Comparison of ENCODE assay signal across 13 cellular contexts in genomic region chr4:168309781-168310180, GRCh38. TPM values are rescaled to one million over a fixed set of nuclear protein-coding genes. Genes with fewer than 3 reads are reported as not detected.
DNase-seq lines count a peak whose midpoint lies in the region; ATAC-seq lines count a peak whose summit lies in the region.
"Had no signal": no experiment of that assay in that cellular context is flagged by ENCODE, and none has a peak within 500 bp of the region (broad histone marks: within the 10 kb centered on the region; RNA-seq: fewer than 3 reads in every experiment).

No MANE protein-coding gene starts in this region.

- H3K14ac ChIP-seq in mesenchymal stem cell (ENCODE audit: low read length in 2 of 2) = no peak overlapping the region

- no peak for ATAC-seq in HG02588 (IDR thresholded peaks at IDR 0.05; ENCODE audit: unreplicated experiment)
- ATAC-seq: activated CD4-positive, alpha-beta T cell treated with anti-CD3 and anti-CD28 coated beads for 36 hours; activated T-cell treated with anti-CD3 and anti-CD28 coated beads, Interleukin-2, amount 50 U/mL, for 4 hours had no signal

- H3K27me3 ChIP-seq in mucosa of rectum (ENCODE audit: control insufficient read depth in 2 of 2, insufficient read depth in 2 of 2, low read length in 2 of 2) (no peaks in the 10 kb centered on the region), mesenchymal stem cell (ENCODE audit: control insufficient read depth in 1 of 2, insufficient read depth in 1 of 2, low read length in 2 of 2) (no peaks in the 10 kb centered on the region)

- no peak overlapping the region for H3K4me2 ChIP-seq in mesenchymal stem cell (ENCODE audit: low read length, poor library complexity, severe bottlenecking)

- peak overlapping the region; percentile 38 to 77 for H3K27ac ChIP-seq in mucosa of rectum (ENCODE audit: low read depth in 2 of 2, low read length in 2 of 2)
- no peak overlapping the region for H3K27ac ChIP-seq in mesenchymal stem cell (ENCODE audit: low read length, poor library complexity, severe bottlenecking)

- H2BK120ac ChIP-seq in mesenchymal stem cell (ENCODE audit: low read depth, low read length) = no peak overlapping the region

- peaks cover 12% of the 10 kb centered on the region in 2 donors for H3K36me3 ChIP-seq in mucosa of rectum (ENCODE audit: control insufficient read depth in 2 of 2, insufficient read depth in 2 of 2, low read length in 2 of 2)
- peaks cover 0 to 68% of the 10 kb centered on the region in 2 experiments for H3K36me3 ChIP-seq in mesenchymal stem cell (ENCODE audit: control insufficient read depth in 1 of 2, insufficient read depth in 2 of 2, low read depth in 1 of 2, low read length in 2 of 2)

- no peaks in the 10 kb centered on the region for H3K79me1 ChIP-seq in mesenchymal stem cell (replicated peaks; ENCODE audit: low read length, poor library complexity, severe bottlenecking)

- H3K9ac ChIP-seq in mucosa of rectum (ENCODE audit: low read depth in 1 of 2, low read length in 2 of 2) (no peak overlapping the region), mesenchymal stem cell (ENCODE audit: low read length) (no peak overlapping the region)

- no peak overlapping the region for H3K23ac ChIP-seq in mesenchymal stem cell (ENCODE audit: low read length in 2 of 2)

- H2BK12ac ChIP-seq in mesenchymal stem cell (ENCODE audit: low read length in 2 of 2) = no peak overlapping the region

- H4K91ac ChIP-seq in mesenchymal stem cell (ENCODE audit: low read length) = no peak overlapping the region

- no peak overlapping the region for H3K18ac ChIP-seq in mesenchymal stem cell (ENCODE audit: low read depth in 1 of 2, low read length in 2 of 2)

- H2AFZ ChIP-seq in mesenchymal stem cell (ENCODE audit: low read depth, low read length) = no peak overlapping the region

- H2BK5ac ChIP-seq in mesenchymal stem cell (ENCODE audit: low read depth, low read length, poor library complexity, severe bottlenecking) = no peak overlapping the region

- WGBS in mesenchymal stem cell = 75% methylated on average over 2 of the region's 2 CpGs

- H3K4me3 ChIP-seq in mucosa of rectum (ENCODE audit: low read length in 2 of 2) (no peak overlapping the region), mesenchymal stem cell (ENCODE audit: insufficient read depth in 1 of 2, low read depth in 1 of 2, low read length in 2 of 2) (no peak overlapping the region)

- no peak overlapping the region for H2BK15ac ChIP-seq in mesenchymal stem cell (ENCODE audit: low read depth, poor library complexity, severe bottlenecking)

- H3K4me1 ChIP-seq in mucosa of rectum (ENCODE audit: control insufficient read depth in 2 of 2, insufficient read depth in 2 of 2, low read length in 2 of 2) = peaks cover 11 to 25% of the 10 kb centered on the region in 2 donors
- no peaks in the 10 kb centered on the region for H3K4me1 ChIP-seq in mesenchymal stem cell (ENCODE audit: control insufficient read depth, insufficient read depth, low read depth, low read length)

- no peak overlapping the region for H4K8ac ChIP-seq in mesenchymal stem cell (ENCODE audit: low read length)

- H3K4ac ChIP-seq in mesenchymal stem cell (ENCODE audit: low read depth in 1 of 2, low read length in 2 of 2) = no peak overlapping the region

- DNase-seq in M059J (ENCODE audit: low read depth) (peak; percentile 7), NCI-H2171 treated with DMSO at 0.1 percent for 48 hours (lab: John Stamatoyannopoulos, UW) (peak; percentile 71), dermis blood vessel endothelial cell (peak; percentile 43), mesenchymal stem cell (no peak)
- no peak for DNase-seq in activated naive CD4-positive, alpha-beta T cell (lab: John Stamatoyannopoulos, UW)
- DNase-seq: activated CD4-positive, alpha-beta T cell treated with anti-CD3 and anti-CD28 coated beads for 36 hours; activated T-cell treated with anti-CD3 and anti-CD28 coated beads, Interleukin-2, amount 50 U/mL, for 4 hours; aorta; CD4-positive, alpha-beta memory T cell; NCI-H1436; nephron progenitor cell had no signal

- H2AK5ac ChIP-seq in mesenchymal stem cell (ENCODE audit: low read length, severe bottlenecking) = no peak overlapping the region

- H3K9me3 ChIP-seq in mucosa of rectum (ENCODE audit: control insufficient read depth in 2 of 2, low read length in 2 of 2) (no peaks in the 10 kb centered on the region), mesenchymal stem cell (ENCODE audit: control insufficient read depth, low read length) (no peaks in the 10 kb centered on the region)

RNA-seq across cellular contexts. Expression of gene DDX60, which starts 8.8 kb away (rescaled TPM):
- total RNA-seq in M059J (2014; rRNA removed; shearing (Covaris generic)) = 37.4 and 43.9 TPM in 2 replicates
- total RNA-seq in dermis blood vessel endothelial cell = 42.5 and 49.5 TPM in 2 replicates
- polyA plus RNA-seq in mesenchymal stem cell (2013, experiment 1 of 2) = 6.0 TPM
- polyA plus RNA-seq in mesenchymal stem cell (2013, experiment 2 of 2) = 6.0 TPM

Comparison
In these comparisons a context has a peak if more than half of its experiments do, and no peak if none do; other contexts are left out.
1. DNase-seq: peak in M059J (single experiment), NCI-H2171 treated with DMSO at 0.1 percent for 48 hours (single experiment) and dermis blood vessel endothelial cell (single experiment); none in activated naive CD4-positive, alpha-beta T cell (0 of 4) and mesenchymal stem cell (single experiment).